ENCODE assay signal across 8 cellular contexts in genomic region chr20:2651772-2652723, GRCh38. TPM values are rescaled to one million over a fixed set of nuclear protein-coding genes. Genes with fewer than 3 reads are reported as not detected.
A peak's percentile ranks its signal among the peaks of the same experiment; 100 is the strongest.
DNase-seq lines count a peak whose midpoint lies in the region; ATAC-seq, FAIRE-seq and TF ChIP-seq lines count a peak whose summit lies in the region.

NOP56 (plus strand) TSS chr20:2652632; CDS start chr20:2652661, 29 bp downstream.

- FAIRE-seq in bronchial epithelial cell (lab: Jason Lieb, UNC) = no peak

- TF ChIP-seq CTCF in AG04449 (IDR thresholded peaks at IDR 0.05; ENCODE audit: insufficient read depth, low read length, missing control alignments) = no peak
- TF ChIP-seq CTCF in WTC11 (IDR thresholded peaks at IDR 0.05) = no peak
- TF ChIP-seq CTCF in bronchial epithelial cell (IDR thresholded peaks at IDR 0.05; ENCODE audit: insufficient read depth, low read length, severe bottlenecking) = no peak

- peak; percentile 85 for ATAC-seq in GM18907 (IDR thresholded peaks at IDR 0.05; ENCODE audit: unreplicated experiment)
- ATAC-seq in HG03139 (IDR thresholded peaks at IDR 0.05; ENCODE audit: unreplicated experiment) = peak; percentile 74
- ATAC-seq in WTC11 = peak; percentile 80

- H3K36me3 Mint-ChIP-seq in WTC11 (peaks cover 43% of the 10 kb centered on the region), immature natural killer cell (peaks cover 13 to 24% (median 22%) of the 10 kb centered on the region in 3 donors)

- DNase-seq in AG04449 (ENCODE audit: low read depth, low spot score) (no peak), NCI-H226 (peak; percentile 72), WTC11 (ENCODE audit: low spot score) (peak; percentile 91), bronchial epithelial cell (ENCODE audit: low read depth) (peak; percentile 60), immature natural killer cell (peak; percentile 96), smooth muscle cell of the brain vasculature (ENCODE audit: low read depth, low spot score) (peak; percentile 64)

- no peaks in the 10 kb centered on the region for H3K27me3 ChIP-seq in bronchial epithelial cell (ENCODE audit: control insufficient read depth, insufficient read depth, low read length)

- H3K9me3 Mint-ChIP-seq in WTC11 (no peaks in the 10 kb centered on the region), immature natural killer cell (no peaks in the 10 kb centered on the region)

- POLR2A ChIA-PET in AG04449 (lab: Yijun Ruan, JAX) = interaction anchor here (0.5 to 4.5 kb wide), 16 partner anchors 8 to 590 kb away, joined by 3 to 36 read pairs (median 4); partner anchors contain the start of genes IDH3B and SNRPB
- POLR2A ChIA-PET in WTC11 (lab: Charles Lee) = interaction anchor here (0.7 to 2.2 kb wide), 11 partner anchors 8 to 181 kb away, joined by 3 to 22 read pairs (median 3); partner anchors contain the start of genes IDH3B and SNRPB

- H3K27ac Mint-ChIP-seq in WTC11 = peak within 1 kb of the TSS; percentile 88
- H3K27ac Mint-ChIP-seq in immature natural killer cell = peak within 1 kb of the TSS; percentile 77 to 92 (median 84)

- H3K4me3 ChIP-seq in AG04449 (ENCODE audit: low read depth, low read length) (peak within 1 kb of the TSS; percentile 90), bronchial epithelial cell (ENCODE audit: low read depth, low read length) (peak within 1 kb of the TSS; percentile 52)

- H3K4me3 Mint-ChIP-seq in WTC11 = peak within 1 kb of the TSS; percentile 91
- peak within 1 kb of the TSS; percentile 87 to 93 (median 90) for H3K4me3 Mint-ChIP-seq in immature natural killer cell

- H3K36me3 ChIP-seq in bronchial epithelial cell (ENCODE audit: control insufficient read depth, insufficient read depth, low read length) = peaks cover 31% of the 10 kb centered on the region

- H3K4me1 Mint-ChIP-seq in WTC11 (peaks cover 24% of the 10 kb centered on the region), immature natural killer cell (peaks cover 31 to 45% of the 10 kb centered on the region in 2 donors)

- CTCF ChIA-PET in AG04449 (lab: Yijun Ruan, JAX) = interaction anchor here (1.0 to 2.8 kb wide), 3 partner anchors 9 to 130 kb away, joined by 3 to 12 read pairs (median 7); no protein-coding TSS in a partner anchor
- CTCF ChIA-PET in WTC11 (lab: Charles Lee) = interaction anchor here (0.7 to 3.7 kb wide), 7 partner anchors 12 to 265 kb away, joined by 3 to 30 read pairs (median 4); partner anchors contain the start of gene IDH3B

- H3K27me3 Mint-ChIP-seq in WTC11 (ENCODE audit: low read depth) = no peaks in the 10 kb centered on the region
- peaks cover 2 to 11% (median 4%) of the 10 kb centered on the region in 3 donors for H3K27me3 Mint-ChIP-seq in immature natural killer cell (ENCODE audit: low read depth in 3 of 3)

TF ChIP-seq in WTC11, 78 proteins besides CTCF, POLR2A, EP300 and RAD21 (continues in another document):
- TF ChIP-seq NFYB (CRISPR knock-in tag; conservative IDR thresholded peaks at IDR 0.05; ENCODE audit: low read depth) = peak; percentile 71
- TF ChIP-seq GABPB1 (CRISPR knock-in tag; IDR thresholded peaks at IDR 0.05) = peak; percentile 64
- no peak for TF ChIP-seq ZNF512 (CRISPR knock-in tag; IDR thresholded peaks at IDR 0.05; ENCODE audit: borderline replicate concordance)
- TF ChIP-seq ZNF671 (CRISPR knock-in tag; IDR thresholded peaks at IDR 0.05) = no peak
- TF ChIP-seq RELA (CRISPR knock-in tag; IDR thresholded peaks at IDR 0.05; ENCODE audit: borderline replicate concordance) = peak; percentile 88; the same call in 1 of the 2 replicates
- 0 out of 2 replicates have a peak, but pooled peaks have one; percentile 13 for TF ChIP-seq ATF1 (CRISPR knock-in tag; IDR thresholded peaks at IDR 0.05)
- TF ChIP-seq FOXP1 (CRISPR knock-in tag; IDR thresholded peaks at IDR 0.05; ENCODE audit: borderline replicate concordance) = peak; percentile 58; the same call in 1 of the 2 replicates
- TF ChIP-seq E2F5 (CRISPR knock-in tag; IDR thresholded peaks at IDR 0.05) = peak; percentile 83; the same call in 1 of the 2 replicates
- TF ChIP-seq JUN (CRISPR knock-in tag; IDR thresholded peaks at IDR 0.05) = peak; percentile 69; the same call in 1 of the 2 replicates
- peak; percentile 47 for TF ChIP-seq TEAD1 (CRISPR knock-in tag; IDR thresholded peaks at IDR 0.05)
- peak; percentile 89; the same call in 1 of the 2 replicates for TF ChIP-seq ETV6 (CRISPR knock-in tag; IDR thresholded peaks at IDR 0.05)
- no peak for TF ChIP-seq ZBTB21 (CRISPR knock-in tag; IDR thresholded peaks at IDR 0.05; ENCODE audit: borderline replicate concordance)
- TF ChIP-seq ZNF281 (CRISPR knock-in tag; IDR thresholded peaks at IDR 0.05) = no peak
- TF ChIP-seq NR3C1 (CRISPR knock-in tag; conservative IDR thresholded peaks at IDR 0.05; ENCODE audit: low read depth) = no peak
- no peak for TF ChIP-seq NFATC4 (CRISPR knock-in tag; IDR thresholded peaks at IDR 0.05)
- TF ChIP-seq ZNF219 (CRISPR knock-in tag; IDR thresholded peaks at IDR 0.05; ENCODE audit: borderline replicate concordance) = no peak
- TF ChIP-seq NFE2L1 (CRISPR knock-in tag; IDR thresholded peaks at IDR 0.05) = peak; percentile 9; the same call in 1 of the 2 replicates
- peak; percentile 82 for TF ChIP-seq HMGXB4 (CRISPR knock-in tag; IDR thresholded peaks at IDR 0.05)
- TF ChIP-seq CBFB (CRISPR knock-in tag; IDR thresholded peaks at IDR 0.05; ENCODE audit: low read depth) = 0 out of 2 replicates have a peak, but pooled peaks have one; percentile 51
- TF ChIP-seq ELF4 (CRISPR knock-in tag; IDR thresholded peaks at IDR 0.05; ENCODE audit: low read depth) = 0 out of 2 replicates have a peak, but pooled peaks have one; percentile 9
- peak; percentile 87 for TF ChIP-seq ZNF423 (CRISPR knock-in tag; IDR thresholded peaks at IDR 0.05)
- TF ChIP-seq USF1 (CRISPR knock-in tag; IDR thresholded peaks at IDR 0.05) = peak; percentile 80

RNA-seq across cellular contexts. Expression of gene NOP56, which starts in this region (rescaled TPM):
- 484 to 634 TPM (median 500 TPM) in 3 replicates for total RNA-seq in WTC11 (2021)
- total RNA-seq in bronchial epithelial cell = 166 and 288 TPM in 2 replicates
- polyA plus RNA-seq in immature natural killer cell = 10 to 100 TPM; 69.5 to 94.8 (median 71.2) TPM
